Comparison of ENCODE assay signal across 8 cellular contexts in the genomic region with DNA sequence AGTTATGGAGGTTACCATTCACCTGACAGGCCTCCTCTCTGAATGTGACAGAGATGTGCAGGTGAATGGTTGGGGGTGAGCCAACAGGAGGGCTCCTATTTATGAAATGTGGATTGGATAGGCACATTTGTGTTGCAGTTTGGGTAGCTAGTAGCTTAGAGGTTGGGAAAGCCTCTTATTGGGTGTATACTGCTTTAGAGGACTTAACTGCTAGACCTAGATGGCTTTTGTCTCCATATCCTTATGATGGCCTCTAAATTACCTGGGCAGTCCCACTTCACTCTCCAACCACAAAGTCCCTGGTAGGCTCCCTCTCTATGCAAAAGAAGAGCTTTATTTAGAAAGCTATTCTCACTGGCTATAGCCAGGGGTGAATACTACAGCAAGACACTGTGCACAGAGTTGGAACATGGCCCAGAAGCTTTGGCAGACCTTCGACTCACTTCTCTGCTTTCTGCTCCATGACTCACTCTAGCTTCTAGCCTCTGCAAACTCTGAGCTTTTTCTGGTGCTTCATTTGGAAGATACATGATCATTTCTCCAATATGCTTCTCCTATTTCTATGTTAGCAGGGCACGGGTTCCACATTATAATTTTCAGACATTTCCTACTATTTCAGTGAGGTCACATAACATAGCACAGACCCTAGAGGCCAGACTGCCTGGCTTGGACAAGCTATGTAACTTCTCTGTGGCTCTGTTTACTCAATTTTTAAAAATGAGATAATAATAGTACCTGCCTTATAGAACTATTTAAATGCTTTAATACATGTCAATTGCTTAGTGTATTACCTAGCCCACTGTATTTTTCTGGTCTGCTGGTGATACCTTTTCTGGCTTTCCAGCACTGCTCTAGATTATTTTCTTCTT. TPM values are rescaled to one million over a fixed set of nuclear protein-coding genes. Genes with fewer than 3 reads are reported as not detected.
DNase-seq lines count a peak whose midpoint lies in the region; ATAC-seq and TF ChIP-seq lines count a peak whose summit lies in the region.

No MANE protein-coding gene starts in this region.

- H3K4me3 ChIP-seq in fibroblast of mammary gland (ENCODE audit: control insufficient read depth, low read depth, low read length) (no peak overlapping the region), spleen (no peak overlapping the region)

- TF ChIP-seq POLR2A in spleen (IDR thresholded peaks at IDR 0.05) = no peak

- DNase-seq in DMS53 treated with DMSO at 0.1 percent for 48 hours (lab: John Stamatoyannopoulos, UW; ENCODE audit: unreplicated experiment) = peak; percentile 12
- DNase-seq in NCI-H69 (lab: John Stamatoyannopoulos, UW) = peak; percentile 44
- DNase-seq in fibroblast of mammary gland (ENCODE audit: low read depth) = peak; percentile 91
- DNase-seq in posterior cingulate gyrus = peak in 6 of 10 donors; percentile 14 to 41 (median 24)
- DNase-seq in spleen = no peak
- no peak for DNase-seq in progenitor cell of endocrine pancreas (ENCODE audit: low spot score, unreplicated experiment)

- no peak for ATAC-seq in HG03196 (IDR thresholded peaks at IDR 0.05; ENCODE audit: unreplicated experiment)
- no peak for ATAC-seq in GM21576 (IDR thresholded peaks at IDR 0.05; ENCODE audit: unreplicated experiment)

- no peaks in the 10 kb centered on the region for H3K9me3 ChIP-seq in spleen

- H3K27me3 Mint-ChIP-seq in progenitor cell of endocrine pancreas = no peaks in the 10 kb centered on the region

- intact Hi-C loops in posterior cingulate gyrus (cut with DNase I) (no loop called here), spleen (cut with DNase I; ENCODE audit: low total_unique reads) (no loop called here)

- H3K4me1 Mint-ChIP-seq in progenitor cell of endocrine pancreas (ENCODE audit: low read depth) = peaks cover 3% of the 10 kb centered on the region

- no peak overlapping the region for H3K27ac ChIP-seq in spleen

- H3K4me3 Mint-ChIP-seq in progenitor cell of endocrine pancreas (ENCODE audit: low read depth) = no peak overlapping the region

- no peak overlapping the region for H3K27ac Mint-ChIP-seq in progenitor cell of endocrine pancreas

- peaks cover 36% of the 10 kb centered on the region for H3K9me3 Mint-ChIP-seq in progenitor cell of endocrine pancreas (ENCODE audit: low read depth)

- no peaks in the 10 kb centered on the region for H3K27me3 ChIP-seq in spleen (replicated peaks in 1 of 7)

- no peaks in the 10 kb centered on the region for H3K36me3 Mint-ChIP-seq in progenitor cell of endocrine pancreas (ENCODE audit: insufficient read depth)

- TF ChIP-seq CTCF in fibroblast of mammary gland (conservative IDR thresholded peaks at IDR 0.05; ENCODE audit: control insufficient read depth, insufficient read depth, low read depth, low read length) (no peak), spleen (IDR thresholded peaks at IDR 0.05 in 8 of 11, conservative IDR thresholded peaks at IDR 0.05 in 3 of 11) (no peak), progenitor cell of endocrine pancreas (IDR thresholded peaks at IDR 0.05; ENCODE audit: unreplicated experiment) (no peak)

- H3K4me1 ChIP-seq in spleen = no peaks in the 10 kb centered on the region

- no peaks in the 10 kb centered on the region for H3K36me3 ChIP-seq in spleen

- 44 to 64% (median 61%) methylated on average over 2 of the region's 2 CpGs for WGBS in spleen, 5 donors

RNA-seq across cellular contexts. Expression of a gene that starts 6.0 kb away (rescaled TPM):
- total RNA-seq in spleen (not detected), progenitor cell of endocrine pancreas (0.24 and 1.8 TPM in 2 replicates)
- polyA plus RNA-seq in spleen = not detected

RNA-seq across cellular contexts. Expression of a gene that starts 28.6 kb away (rescaled TPM):
- total RNA-seq in spleen (10 to 100 TPM; 21.4 to 40.5 (median 27.1) TPM), progenitor cell of endocrine pancreas (56.6 and 60.4 TPM in 2 replicates)
- 10 to 100 TPM; 15.8 to 31.1 (median 20.3) TPM for polyA plus RNA-seq in spleen

RNA-seq across cellular contexts. Expression of a gene that starts 38.2 kb away (rescaled TPM):
- not detected for total RNA-seq in spleen
- not detected for polyA plus RNA-seq in spleen
- 0.10 TPM in 1 of 2 replicates, not detected in the other for total RNA-seq in progenitor cell of endocrine pancreas

Comparison
In these comparisons a context has a peak if more than half of its experiments do, and no peak if none do; other contexts are left out.
1. DNase-seq: peak in DMS53 treated with DMSO at 0.1 percent for 48 hours (single experiment), NCI-H69 (single experiment), fibroblast of mammary gland (single experiment) and posterior cingulate gyrus (6 of 10); none in spleen (single experiment) and progenitor cell of endocrine pancreas (single experiment).